In the genomic region with DNA sequence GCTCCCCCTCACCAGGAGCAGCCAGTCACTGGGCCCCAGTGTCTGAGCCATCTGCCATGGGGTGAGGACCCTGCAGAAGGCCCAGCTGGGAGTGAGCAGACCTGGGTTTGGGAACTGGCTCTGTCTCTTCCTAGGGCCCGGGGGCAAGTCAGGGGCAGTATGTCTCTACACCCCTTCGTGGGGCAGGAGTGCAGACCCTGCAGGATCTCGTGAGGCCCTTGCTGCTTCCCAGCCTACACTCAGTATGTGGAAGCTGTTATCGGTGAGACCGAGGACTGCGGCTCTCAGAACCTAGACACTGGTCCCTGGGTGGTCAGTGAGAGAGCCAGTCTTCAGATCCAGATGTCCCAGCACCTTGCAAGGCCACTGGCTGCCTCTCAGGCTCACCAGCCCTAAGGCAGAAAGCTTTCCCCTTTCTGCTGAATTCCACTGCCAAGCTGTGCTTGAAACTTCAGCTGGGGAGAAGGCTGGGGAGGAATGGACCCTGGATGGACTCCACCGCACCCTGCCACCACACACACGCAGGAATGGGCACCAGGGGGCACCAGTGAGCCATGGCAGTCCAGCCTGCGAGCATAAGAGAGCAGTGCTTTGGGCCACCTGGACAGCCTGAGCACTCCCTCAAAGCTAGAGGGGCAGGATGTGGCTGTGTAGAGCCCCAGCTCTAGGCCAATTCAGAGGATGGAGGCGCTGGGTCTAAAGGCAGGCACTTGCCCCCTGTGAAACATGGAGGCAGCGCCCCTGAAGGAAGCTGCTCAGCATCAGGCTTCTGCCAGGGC, we compare ENCODE assay signal across 8 cellular contexts. TPM values are rescaled to one million over a fixed set of nuclear protein-coding genes. Genes with fewer than 3 reads are reported as not detected.
DNase-seq lines count a peak whose midpoint lies in the region; ATAC-seq and TF ChIP-seq lines count a peak whose summit lies in the region.

No MANE protein-coding gene starts in this region.

- peak; percentile 98 for TF ChIP-seq CTCF in epithelial cell of proximal tubule (conservative IDR thresholded peaks at IDR 0.05; ENCODE audit: low read depth, low read length)

- peak; percentile 91 for ATAC-seq in GM19324 (IDR thresholded peaks at IDR 0.05; ENCODE audit: low FRiP score, unreplicated experiment)
- ATAC-seq in HG03342 (IDR thresholded peaks at IDR 0.05; ENCODE audit: unreplicated experiment): peak; percentile 94

- DNase-seq in CMK (ENCODE audit: low read depth) (peak; percentile 68), NOMO-1 (lab: John Stamatoyannopoulos, UW; ENCODE audit: unreplicated experiment in 2 of 2) (peak; percentile 69 to 82), epithelial cell of proximal tubule (ENCODE audit: low read depth) (no peak), myocyte (ENCODE audit: low read depth) (peak; percentile 91)
- DNase-seq in activated CD8-positive, alpha-beta memory T cell treated with anti-CD3 and anti-CD28 coated beads, Interleukin-2, amount 50 U/mL, for 24 hours (ENCODE audit: extremely low read depth): peak; percentile 58
- peak; percentile 74 for DNase-seq in stimulated activated CD8-positive, alpha-beta memory T cell treated with anti-CD3 and anti-CD28 coated beads, Interleukin-7, amount 100 ng/mL, for 24 hours (ENCODE audit: low read depth)

- no peak overlapping the region for H3K4me3 ChIP-seq in epithelial cell of proximal tubule (ENCODE audit: low read depth, low read length)

RNA-seq across cellular contexts. Expression of a gene that starts 21.4 kb away (rescaled TPM):
- not detected in 2 replicates for total RNA-seq in epithelial cell of proximal tubule
- total RNA-seq in myocyte: 0.96 and 1.6 TPM in 2 replicates
- polyA plus RNA-seq in myocyte (2012): 2.0 TPM

RNA-seq across cellular contexts. Expression of a gene that starts 27.1 kb away (rescaled TPM):
- total RNA-seq in epithelial cell of proximal tubule: 14.5 and 23.1 TPM in 2 replicates
- total RNA-seq in myocyte: 608 and 1,159 TPM in 2 replicates
- 413 TPM for polyA plus RNA-seq in myocyte (2012)

RNA-seq across cellular contexts. Expression of a gene that starts 46.1 kb away (rescaled TPM):
- total RNA-seq in epithelial cell of proximal tubule (7.4 and 20.1 TPM in 2 replicates), myocyte (37.4 and 55.5 TPM in 2 replicates)
- 39.3 TPM for polyA plus RNA-seq in myocyte (2012)

Comparison
In these comparisons a context has a peak if more than half of its experiments do, and no peak if none do; other contexts are left out.
1. RNA of a gene that starts 27.1 kb away (total RNA-seq): 608 to 1,159 TPM in myocyte; 14.5 to 23.1 TPM in epithelial cell of proximal tubule; every median in the first group is over 10 times any median in the second.